ENCODE assay signal across 2 cellular contexts in genomic region chr1:18463063-18463462, GRCh38.
TF ChIP-seq lines count a peak whose summit lies in the region.

No MANE protein-coding gene starts in this region.

TF ChIP-seq in HepG2, 621 proteins besides CTCF, POLR2A, EP300 and RAD21 (continues in another document):
- no peak for TF ChIP-seq GRHL1 (CRISPR knock-in tag; conservative IDR thresholded peaks at IDR 0.05)
- TF ChIP-seq IKZF4 (CRISPR knock-in tag; IDR thresholded peaks at IDR 0.05; ENCODE audit: borderline replicate concordance, low read depth, not compliant biosample characterization) = no peak
- TF ChIP-seq BRCA1 (CRISPR knock-in tag; IDR thresholded peaks at IDR 0.05) = no peak
- no peak for TF ChIP-seq ZNF224 (CRISPR knock-in tag; IDR thresholded peaks at IDR 0.05)
- TF ChIP-seq MBNL3 (CRISPR knock-in tag; conservative IDR thresholded peaks at IDR 0.05) = no peak
- TF ChIP-seq PAXIP1 (CRISPR knock-in tag; conservative IDR thresholded peaks at IDR 0.05) = no peak
- TF ChIP-seq HNRNPH1 (optimal IDR thresholded peaks at IDR 0.05; ENCODE audit: low read depth, low read length) = no peak
- no peak for TF ChIP-seq ELF3 (CRISPR knock-in tag; IDR thresholded peaks at IDR 0.05)
- TF ChIP-seq ZNF530 (CRISPR knock-in tag; IDR thresholded peaks at IDR 0.05; ENCODE audit: low read depth) = no peak
- no peak for TF ChIP-seq ZNF710 (CRISPR knock-in tag; IDR thresholded peaks at IDR 0.05; ENCODE audit: borderline replicate concordance)
- TF ChIP-seq CSRNP2 (CRISPR knock-in tag; conservative IDR thresholded peaks at IDR 0.05; ENCODE audit: low read depth) = no peak
- no peak for TF ChIP-seq ATF7 (IDR thresholded peaks at IDR 0.05)
- TF ChIP-seq ATF7 (CRISPR knock-in tag; IDR thresholded peaks at IDR 0.05) = no peak
- TF ChIP-seq GFI1 (CRISPR knock-in tag; IDR thresholded peaks at IDR 0.05; ENCODE audit: borderline replicate concordance) = no peak
- no peak for TF ChIP-seq IRF9 (CRISPR knock-in tag; IDR thresholded peaks at IDR 0.05; ENCODE audit: borderline replicate concordance)
- TF ChIP-seq ZSCAN22 (CRISPR knock-in tag; IDR thresholded peaks at IDR 0.05) = no peak
- TF ChIP-seq ZBTB20 (CRISPR knock-in tag; IDR thresholded peaks at IDR 0.05; ENCODE audit: borderline replicate concordance, low read depth) = no peak
- TF ChIP-seq KDM5A (IDR thresholded peaks at IDR 0.05; ENCODE audit: borderline replicate concordance, low read length) = no peak
- no peak for TF ChIP-seq ZNF569 (CRISPR knock-in tag; IDR thresholded peaks at IDR 0.05; ENCODE audit: borderline replicate concordance)

TF ChIP-seq in H1, 55 proteins besides CTCF, POLR2A, EP300 and RAD21:
- TF ChIP-seq TCF12 (IDR thresholded peaks at IDR 0.05; ENCODE audit: low read depth, low read length) (no peak), KDM5A (IDR thresholded peaks at IDR 0.05; ENCODE audit: low read length) (no peak), CBX8 (IDR thresholded peaks at IDR 0.05; ENCODE audit: borderline replicate concordance, low read depth, low read length) (no peak), BRCA1 (IDR thresholded peaks at IDR 0.05; ENCODE audit: low read depth, low read length) (no peak), TBP (IDR thresholded peaks at IDR 0.05; ENCODE audit: low read depth, low read length) (no peak), BACH1 (IDR thresholded peaks at IDR 0.05; ENCODE audit: low read length) (no peak), GTF2F1 (IDR thresholded peaks at IDR 0.05; ENCODE audit: borderline replicate concordance, low read depth, low read length) (no peak), POU5F1 (IDR thresholded peaks at IDR 0.05; ENCODE audit: low read depth, low read length) (no peak), SIX5 (IDR thresholded peaks at IDR 0.05; ENCODE audit: low read depth, low read length) (no peak), CHD7 (IDR thresholded peaks at IDR 0.05; ENCODE audit: insufficient replicate concordance, low read length) (no peak), CEBPB (IDR thresholded peaks at IDR 0.05; ENCODE audit: low read depth, low read length) (no peak), KDM1A (IDR thresholded peaks at IDR 0.05; ENCODE audit: borderline replicate concordance, low read length) (no peak), NANOG (IDR thresholded peaks at IDR 0.05; ENCODE audit: insufficient read depth, low read depth, low read length, poor library complexity, severe bottlenecking) (no peak), SP1 (IDR thresholded peaks at IDR 0.05; ENCODE audit: low read depth, low read length) (no peak), PHF8 (conservative IDR thresholded peaks at IDR 0.05; ENCODE audit: low read depth, low read length) (no peak), CHD1 (IDR thresholded peaks at IDR 0.05; ENCODE audit: low read depth, low read length) (no peak)
